In genomic region chr5:143355710-143356109, GRCh38 we compare ENCODE assay signal across 7 cellular contexts. TPM values are rescaled to one million over a fixed set of nuclear protein-coding genes. Genes with fewer than 3 reads are reported as not detected.
A peak's percentile ranks its signal among the peaks of the same experiment; 100 is the strongest.
DNase-seq lines count a peak whose midpoint lies in the region; ATAC-seq and TF ChIP-seq lines count a peak whose summit lies in the region.

No MANE protein-coding gene starts in this region.

- TF ChIP-seq POLR2A in erythroblast (IDR thresholded peaks at IDR 0.05; ENCODE audit: low read length) = peak; percentile 41
- no peak for TF ChIP-seq POLR2A in ovary (IDR thresholded peaks at IDR 0.05)

- TF ChIP-seq CTCF in ovary (IDR thresholded peaks at IDR 0.05) = no peak

- H3K27ac ChIP-seq in ovary = peak overlapping the region in 1 of 2 donors; percentile 39

- DNase-seq in GM04504 (ENCODE audit: low read depth) (peak; percentile 80), NCI-H1694 (lab: John Stamatoyannopoulos, UW) (peak; percentile 66), erythroblast (lab: John Stamatoyannopoulos, UW) (peak; percentile 95 to 97), ovary (peak; percentile 33 to 61 (median 49)), NOMO-1 treated with dmso at 0.1 percent for 144 hours (lab: John Stamatoyannopoulos, UW; ENCODE audit: unreplicated experiment) (no peak)
- peak; percentile 37 for DNase-seq in activated CD4-positive, alpha-beta T cell treated with anti-CD3 and anti-CD28 coated beads for 48 hours

- no peaks in the 10 kb centered on the region for H3K27me3 ChIP-seq in ovary

- no peaks in the 10 kb centered on the region for H3K36me3 ChIP-seq in ovary

- H3K4me3 ChIP-seq in ovary = no peak overlapping the region

- peaks cover 6% of the 10 kb centered on the region for H3K4me1 ChIP-seq in ovary (ENCODE audit: insufficient read depth)

- ATAC-seq in HG02870 (IDR thresholded peaks at IDR 0.05; ENCODE audit: unreplicated experiment) = no peak

- H3K9me3 ChIP-seq in ovary = no peaks in the 10 kb centered on the region

- intact Hi-C loops in ovary (cut with DNase I) = no loop called here

- no peak for TF ChIP-seq EP300 in ovary (IDR thresholded peaks at IDR 0.05)

RNA-seq across cellular contexts. Expression of gene NR3C1, which starts 47.8 kb away (rescaled TPM):
- 10 to 100 TPM; 26.2 to 54.3 (median 40.2) TPM for total RNA-seq in ovary
- polyA plus RNA-seq in ovary = 10 to 100 TPM; 15.5 to 30.0 TPM
